16 cellular contexts compared by ENCODE assay signal in genomic region chr6:42690872-42691271, GRCh38. TPM values are rescaled to one million over a fixed set of nuclear protein-coding genes. Genes with fewer than 3 reads are reported as not detected.
DNase-seq lines count a peak whose midpoint lies in the region; ATAC-seq and TF ChIP-seq lines count a peak whose summit lies in the region.
"Had no signal": no experiment of that assay in that cellular context is flagged by ENCODE, and none has a peak within 500 bp of the region (broad histone marks: within the 10 kb centered on the region; RNA-seq: fewer than 3 reads in every experiment).

No MANE protein-coding gene starts in this region.

- H3K27me3 Mint-ChIP-seq in activated T-helper 2 cell treated with anti-CD3 and anti-CD28 coated beads, Interferon-gamma antibody, Interleukin-2, Interleukin-4, amounts not matched to agents 10 μg/mL and 5 μg/mL and 100 μg/mL, durations not matched to agents 14 hours and 24 hours and 36 hours (ENCODE audit: low read depth), result no peaks in the 10 kb centered on the region
- H3K27me3 Mint-ChIP-seq in naive thymus-derived CD4-positive, alpha-beta T cell, result no peaks in the 10 kb centered on the region

- H3K27me3 ChIP-seq in left ventricle myocardium inferior (ENCODE audit: low read depth) (no peaks in the 10 kb centered on the region), heart right ventricle (no peaks in the 10 kb centered on the region)
- no peaks in the 10 kb centered on the region for H3K27me3 ChIP-seq in naive thymus-derived CD4-positive, alpha-beta T cell (ENCODE audit: control insufficient read depth in 2 of 2, insufficient read depth in 2 of 2, low read length in 2 of 2)
- H3K27me3 ChIP-seq: Peyer's patch, suprapubic skin had no signal

- WGBS in heart right ventricle, 2 donors, result 59 to 67% methylated on average over 2 of the region's 2 CpGs

- H3K36me3 Mint-ChIP-seq in activated T-helper 2 cell treated with anti-CD3 and anti-CD28 coated beads, Interferon-gamma antibody, Interleukin-2, Interleukin-4, amounts not matched to agents 10 μg/mL and 5 μg/mL and 100 μg/mL, durations not matched to agents 14 hours and 24 hours and 36 hours (ENCODE audit: low read depth), result peaks cover 73% of the 10 kb centered on the region
- peaks cover 0 to 50% (median 34%) of the 10 kb centered on the region in 5 donors for H3K36me3 Mint-ChIP-seq in naive thymus-derived CD4-positive, alpha-beta T cell

- H3K27ac Mint-ChIP-seq in activated T-helper 2 cell treated with anti-CD3 and anti-CD28 coated beads, Interferon-gamma antibody, Interleukin-2, Interleukin-4, amounts not matched to agents 10 μg/mL and 5 μg/mL and 100 μg/mL, durations not matched to agents 14 hours and 24 hours and 36 hours, result peak overlapping the region; percentile 31
- H3K27ac Mint-ChIP-seq in naive thymus-derived CD4-positive, alpha-beta T cell, result peak overlapping the region; percentile 54 to 89 (median 84)

- DNase-seq in left ventricle myocardium inferior, result no peak
- DNase-seq in heart right ventricle, result no peak
- DNase-seq in activated T-helper 2 cell treated with anti-CD3 and anti-CD28 coated beads, Interferon-gamma antibody, Interleukin-2, Interleukin-4, amounts not matched to agents 10 μg/mL and 5 μg/mL and 100 μg/mL, durations not matched to agents 14 hours and 24 hours and 36 hours (ENCODE audit: low spot score), result no peak
- peak in 2 of 9 donors; percentile 2 to 17 for DNase-seq in naive thymus-derived CD4-positive, alpha-beta T cell
- DNase-seq in NCI-H128 (lab: John Stamatoyannopoulos, UW; ENCODE audit: unreplicated experiment), result no peak
- no peak for DNase-seq in superior temporal gyrus (ENCODE audit: extremely low spot score)
- DNase-seq in DMS114 treated with DMSO at 0.1 percent for 48 hours (lab: John Stamatoyannopoulos, UW; ENCODE audit: unreplicated experiment), result no peak
- DNase-seq: activated CD8-positive, alpha-beta memory T cell treated with anti-CD3 and anti-CD28 coated beads, Interleukin-2, amount 50 U/mL, for 4 hours; AML-193; DMS79 treated with DMSO at 0.1 percent for 48 hours; Kasumi-1; NCI-H1417 had no signal

- H3K4me1 ChIP-seq in left ventricle myocardium inferior (peaks cover 40% of the 10 kb centered on the region), heart right ventricle (peaks cover 0 to 44% (median 16%) of the 10 kb centered on the region in 9 donors)
- peaks cover 10 to 16% of the 10 kb centered on the region in 2 donors for H3K4me1 ChIP-seq in naive thymus-derived CD4-positive, alpha-beta T cell (ENCODE audit: control insufficient read depth in 2 of 2, insufficient read depth in 2 of 2, low read length in 2 of 2)
- H3K4me1 ChIP-seq: Peyer's patch had no signal

- no peaks in the 10 kb centered on the region for H3K9me3 Mint-ChIP-seq in activated T-helper 2 cell treated with anti-CD3 and anti-CD28 coated beads, Interferon-gamma antibody, Interleukin-2, Interleukin-4, amounts not matched to agents 10 μg/mL and 5 μg/mL and 100 μg/mL, durations not matched to agents 14 hours and 24 hours and 36 hours
- peaks cover 0 to 5% (median 0%) of the 10 kb centered on the region in 11 donors for H3K9me3 Mint-ChIP-seq in naive thymus-derived CD4-positive, alpha-beta T cell

- H3K4me3 ChIP-seq in left ventricle myocardium inferior (no peak overlapping the region), heart right ventricle (no peak overlapping the region)
- H3K4me3 ChIP-seq in naive thymus-derived CD4-positive, alpha-beta T cell (ENCODE audit: low read length), result no peak overlapping the region
- H3K4me3 ChIP-seq: Peyer's patch, suprapubic skin had no signal

- H3K36me3 ChIP-seq in left ventricle myocardium inferior (peaks cover 75% of the 10 kb centered on the region), heart right ventricle (peaks cover 0 to 92% (median 48%) of the 10 kb centered on the region in 9 donors)
- H3K36me3 ChIP-seq in naive thymus-derived CD4-positive, alpha-beta T cell (ENCODE audit: control insufficient read depth in 2 of 3, insufficient read depth in 3 of 3, low read length in 3 of 3), result peaks cover 17 to 42% (median 19%) of the 10 kb centered on the region in 3 experiments

- no peaks in the 10 kb centered on the region for H3K9me3 ChIP-seq in left ventricle myocardium inferior (replicated peaks)
- H3K9me3 ChIP-seq in heart right ventricle, result no peaks in the 10 kb centered on the region
- H3K9me3 ChIP-seq in naive thymus-derived CD4-positive, alpha-beta T cell (ENCODE audit: control insufficient read depth in 2 of 3, low read length in 3 of 3), result no peaks in the 10 kb centered on the region
- H3K9me3 ChIP-seq: Peyer's patch, suprapubic skin had no signal

- TF ChIP-seq CTCF in left ventricle myocardium inferior (IDR thresholded peaks at IDR 0.05; ENCODE audit: borderline replicate concordance) (no peak), heart right ventricle (IDR thresholded peaks at IDR 0.05) (no peak)

- POLR2A ChIA-PET in naive thymus-derived CD4-positive, alpha-beta T cell (lab: Charles Lee), result interaction anchor here (0.7 kb wide), 1 partner anchor 80 kb away, joined by 3 read pairs; no protein-coding TSS in a partner anchor

- peak overlapping the region; percentile 79 for H3K27ac ChIP-seq in left ventricle myocardium inferior (replicated peaks)
- H3K27ac ChIP-seq in heart right ventricle, result peak overlapping the region in 4 of 10 donors; percentile 16 to 66 (median 44)
- peak overlapping the region; percentile 46 for H3K27ac ChIP-seq in naive thymus-derived CD4-positive, alpha-beta T cell (ENCODE audit: low read depth, low read length)
- H3K27ac ChIP-seq: Peyer's patch, suprapubic skin, VCaP had no signal

- CTCF ChIA-PET in naive thymus-derived CD4-positive, alpha-beta T cell (lab: Charles Lee), result no interaction called here

- peaks cover 27% of the 10 kb centered on the region for H3K4me1 Mint-ChIP-seq in activated T-helper 2 cell treated with anti-CD3 and anti-CD28 coated beads, Interferon-gamma antibody, Interleukin-2, Interleukin-4, amounts not matched to agents 10 μg/mL and 5 μg/mL and 100 μg/mL, durations not matched to agents 14 hours and 24 hours and 36 hours (ENCODE audit: low read depth)
- H3K4me1 Mint-ChIP-seq in naive thymus-derived CD4-positive, alpha-beta T cell, result peaks cover 19 to 60% (median 40%) of the 10 kb centered on the region in 7 donors

- intact Hi-C loops in left ventricle myocardium inferior (cut with micrococcal nuclease) (no loop called here), heart right ventricle (cut with DNase I) (loop anchor here in 2 of 10 donors (5.0 kb wide), 1 partner anchor 36 kb away; no protein-coding TSS in a partner anchor)
- intact Hi-C loops in activated T-helper 2 cell treated with anti-CD3 and anti-CD28 coated beads, Interferon-gamma antibody, Interleukin-2, Interleukin-4, amounts not matched to agents 10 μg/mL and 5 μg/mL and 100 μg/mL, durations not matched to agents 14 hours and 24 hours and 36 hours (cut with micrococcal nuclease), result no loop called here
- intact Hi-C loops in naive thymus-derived CD4-positive, alpha-beta T cell (cut with micrococcal nuclease), result no loop called here

- ATAC-seq in heart right ventricle, result no peak
- no peak for ATAC-seq in naive thymus-derived CD4-positive, alpha-beta T cell

- no peak overlapping the region for H3K4me3 Mint-ChIP-seq in activated T-helper 2 cell treated with anti-CD3 and anti-CD28 coated beads, Interferon-gamma antibody, Interleukin-2, Interleukin-4, amounts not matched to agents 10 μg/mL and 5 μg/mL and 100 μg/mL, durations not matched to agents 14 hours and 24 hours and 36 hours (ENCODE audit: low read depth)
- H3K4me3 Mint-ChIP-seq in naive thymus-derived CD4-positive, alpha-beta T cell, result no peak overlapping the region

RNA-seq across cellular contexts. Expression of gene PRPH2, which starts 31.5 kb away (rescaled TPM):
- total RNA-seq in left ventricle myocardium inferior (0.63 TPM), heart right ventricle (1 to 10 TPM in 5 of 10 donors, under 1 TPM in 5; 0.36 to 2.7 (median 1.0) TPM)
- polyA plus RNA-seq in heart right ventricle, result under 1 TPM; 0.51 TPM
- not detected in 2 replicates for total RNA-seq in activated T-helper 2 cell treated with anti-CD3 and anti-CD28 coated beads, Interferon-gamma antibody, Interleukin-2, Interleukin-4, amounts not matched to agents 10 μg/mL and 5 μg/mL and 100 μg/mL, durations not matched to agents 14 hours and 24 hours and 36 hours
- total RNA-seq in naive thymus-derived CD4-positive, alpha-beta T cell, result not detected
- under 1 TPM; 0.14 to 0.20 TPM for polyA plus RNA-seq in naive thymus-derived CD4-positive, alpha-beta T cell
- polyA plus RNA-seq: neural cell had no signal

RNA-seq across cellular contexts. Expression of gene TBCC, which starts 55.0 kb away (rescaled TPM):
- total RNA-seq in left ventricle myocardium inferior (12.8 TPM), heart right ventricle (10 to 100 TPM in 9 of 10 donors, 1 to 10 TPM in 1; 9.8 to 16.1 (median 13.3) TPM)
- polyA plus RNA-seq in heart right ventricle, result 10 to 100 TPM; 17.1 to 22.4 TPM
- total RNA-seq in activated T-helper 2 cell treated with anti-CD3 and anti-CD28 coated beads, Interferon-gamma antibody, Interleukin-2, Interleukin-4, amounts not matched to agents 10 μg/mL and 5 μg/mL and 100 μg/mL, durations not matched to agents 14 hours and 24 hours and 36 hours, result 17.7 and 19.5 TPM in 2 replicates
- total RNA-seq in naive thymus-derived CD4-positive, alpha-beta T cell, result 10 to 100 TPM; 39.6 to 74.8 (median 71.4) TPM
- 100 to 1,000 TPM; 103 to 119 TPM for polyA plus RNA-seq in naive thymus-derived CD4-positive, alpha-beta T cell
